Comparison of ENCODE assay signal across 10 cellular contexts in genomic region chr14:92645841-92646478, GRCh38.
A peak's percentile ranks its signal among the peaks of the same experiment; 100 is the strongest.
DNase-seq lines count a peak whose midpoint lies in the region; ATAC-seq, FAIRE-seq and TF ChIP-seq lines count a peak whose summit lies in the region.
"Had no signal": no experiment of that assay in that cellular context is flagged by ENCODE, and none has a peak within 500 bp of the region (broad histone marks: within the 10 kb centered on the region; RNA-seq: fewer than 3 reads in every experiment).

No MANE protein-coding gene starts in this region.

- TF ChIP-seq POLR2A in HCT116 (IDR thresholded peaks at IDR 0.05; ENCODE audit: borderline replicate concordance, extremely low read depth, insufficient read depth, insufficient read length): no peak
- no peak for TF ChIP-seq POLR2A in HepG2 (IDR thresholded peaks at IDR 0.05; ENCODE audit: insufficient read depth in 1 of 2, low read depth in 2 of 2, low read length in 2 of 2)

- in situ Hi-C loops in HepG2 (cut with HindIII; ENCODE audit: extremely low pct_ligation_motif_present, low pct_unique_long_range_greater_than_20kb): no loop called here

- TSS peak; percentile 30 for BruUV-seq in HCT116 (replicated peaks; lab: Mats Ljungman, UMichigan)
- BruUV-seq in HepG2 (replicated peaks; lab: Mats Ljungman, UMichigan): TSS peak; percentile 34

- peaks cover 7% of the 10 kb centered on the region for H3K9me3 Mint-ChIP-seq in activated naive CD8-positive, alpha-beta T cell treated with anti-CD3 and anti-CD28 coated beads for 36 hours

- H3K27ac ChIP-seq in HCT116 (ENCODE audit: low read depth, low read length) (no peak overlapping the region), HepG2 (ENCODE audit: extremely low read length, insufficient read depth, low read length) (no peak overlapping the region)

- FAIRE-seq in HepG2 (lab: Jason Lieb, UNC): no peak

- no peak overlapping the region for H3K9ac ChIP-seq in HCT116 (ENCODE audit: low read length)
- H3K9ac ChIP-seq in HepG2 (ENCODE audit: insufficient read depth, low read depth, low read length): no peak overlapping the region

- H3K4me3 ChIP-seq in HCT116 (replicated peaks in 1 of 2; ENCODE audit: low read depth in 1 of 2, low read length in 2 of 2) (no peak overlapping the region), HepG2 (replicated peaks in 1 of 3; ENCODE audit: insufficient read depth in 1 of 3, low read depth in 2 of 3, low read length in 3 of 3) (no peak overlapping the region)
- H3K4me3 ChIP-seq: MG63 had no signal

- H3K4me3 Mint-ChIP-seq in activated naive CD8-positive, alpha-beta T cell treated with anti-CD3 and anti-CD28 coated beads for 36 hours: no peak overlapping the region
- H3K4me3 Mint-ChIP-seq: nephron had no signal

- ATAC-seq in HCT116: no peak
- no peak for ATAC-seq in HepG2
- no peak for ATAC-seq in HG03571 (IDR thresholded peaks at IDR 0.05; ENCODE audit: unreplicated experiment)

- H3K27ac Mint-ChIP-seq in activated naive CD8-positive, alpha-beta T cell treated with anti-CD3 and anti-CD28 coated beads for 36 hours: peak overlapping the region; percentile 58

- H3K36me3 ChIP-seq in HCT116 (ENCODE audit: control insufficient read depth in 1 of 2, insufficient read depth in 2 of 2, low read length in 2 of 2) (no peaks in the 10 kb centered on the region), HepG2 (replicated peaks in 1 of 2; ENCODE audit: control insufficient read depth in 1 of 2, insufficient read depth in 2 of 2, low read length in 2 of 2) (peaks cover 2 to 15% of the 10 kb centered on the region in 2 experiments; a peak in 4 of 5 replicates)

- intact Hi-C loops in HCT116 (cut with micrococcal nuclease) (no loop called here), HepG2 (cut with micrococcal nuclease; ENCODE audit: unreplicated experiment) (no loop called here)

- peak; percentile 76 for DNase-seq in AG09319 (ENCODE audit: extremely low read depth, low read depth)
- DNase-seq in HCT116 (ENCODE audit: low read depth, low spot score): no peak
- no peak for DNase-seq in activated naive CD8-positive, alpha-beta T cell treated with anti-CD3 and anti-CD28 coated beads for 36 hours
- no peak for DNase-seq in HepG2 (ENCODE audit: low spot score)
- no peak for DNase-seq in medulla oblongata (ENCODE audit: extremely low spot score)
- no peak for DNase-seq in hypothalamus (lab: John Stamatoyannopoulos, UW)
- no peak for DNase-seq in NCI-H1092 (lab: John Stamatoyannopoulos, UW)
- DNase-seq: MG63 had no signal

- TF ChIP-seq EP300 in HepG2 (IDR thresholded peaks at IDR 0.05; ENCODE audit: low read depth in 2 of 2, low read length in 2 of 2): no peak
- TF ChIP-seq EP300 in HepG2 (CRISPR knock-in tag; IDR thresholded peaks at IDR 0.05; ENCODE audit: borderline replicate concordance): no peak

- H3K4me1 ChIP-seq in HCT116 (ENCODE audit: control insufficient read depth in 1 of 2, insufficient read depth in 2 of 2, low read length in 2 of 2) (peaks cover 10 to 22% of the 10 kb centered on the region in 2 experiments), HepG2 (ENCODE audit: insufficient read depth, low read length) (no peaks in the 10 kb centered on the region)

- no peak for TF ChIP-seq RAD21 in HCT116 (IDR thresholded peaks at IDR 0.05; ENCODE audit: low read depth)
- no peak for TF ChIP-seq RAD21 in HepG2 (CRISPR knock-in tag; IDR thresholded peaks at IDR 0.05)

- H2AFZ ChIP-seq in HCT116 (ENCODE audit: low read depth, low read length, poor library complexity, severe bottlenecking): no peak overlapping the region
- H2AFZ ChIP-seq in HepG2 (ENCODE audit: low read length): no peak overlapping the region

- H3K9me3 ChIP-seq in HCT116 (ENCODE audit: control insufficient read depth in 1 of 2, insufficient read depth in 1 of 2, low read depth in 1 of 2, low read length in 2 of 2) (peaks cover 0 to 7% of the 10 kb centered on the region in 2 experiments; a peak in 1 of 4 replicates), HepG2 (ENCODE audit: low read length) (no peaks in the 10 kb centered on the region)

- no peaks in the 10 kb centered on the region for H3K27me3 Mint-ChIP-seq in activated naive CD8-positive, alpha-beta T cell treated with anti-CD3 and anti-CD28 coated beads for 36 hours

- H3K27me3 ChIP-seq in HCT116 (ENCODE audit: insufficient read depth, low read length): no peaks in the 10 kb centered on the region
- no peaks in the 10 kb centered on the region; a peak in 1 of 5 replicates for H3K27me3 ChIP-seq in HepG2 (ENCODE audit: control insufficient read depth in 1 of 2, insufficient read depth in 2 of 2, low read length in 2 of 2)
- H3K27me3 ChIP-seq: MG63 had no signal

- peaks cover 51% of the 10 kb centered on the region for H3K36me3 Mint-ChIP-seq in activated naive CD8-positive, alpha-beta T cell treated with anti-CD3 and anti-CD28 coated beads for 36 hours

- H3K9me2 ChIP-seq in HCT116 (ENCODE audit: insufficient read depth): no peaks in the 10 kb centered on the region

- RAD21 ChIA-PET in HCT116 (lab: Charles Lee; ENCODE audit: low non-redundant PET in 1 of 2, low total read pairs in 2 of 2, uncharacterized antibody in 2 of 2, unreplicated experiment in 2 of 2): no interaction called here

- no peaks in the 10 kb centered on the region for H4K20me1 ChIP-seq in HCT116 (ENCODE audit: insufficient read depth)
- H4K20me1 ChIP-seq in HepG2 (ENCODE audit: insufficient read depth, low read length): no peaks in the 10 kb centered on the region

- WGBS in HepG2 (ENCODE audit: low lambda C conversion rate): 96% methylated on average over 13 of the region's 13 CpGs

- H3K4me2 ChIP-seq in HCT116 (ENCODE audit: low read length) (no peak overlapping the region), HepG2 (ENCODE audit: low read depth, low read length) (no peak overlapping the region)

- TF ChIP-seq CTCF in AG09319 (IDR thresholded peaks at IDR 0.05; ENCODE audit: low read depth, low read length) (no peak), HCT116 (IDR thresholded peaks at IDR 0.05 in 2 of 3, conservative IDR thresholded peaks at IDR 0.05 in 1 of 3; ENCODE audit: borderline replicate concordance in 1 of 3, insufficient read depth in 1 of 3, low read depth in 2 of 3, low read length in 2 of 3) (no peak), HepG2 (CRISPR knock-in tag; IDR thresholded peaks at IDR 0.05) (no peak)

- peaks cover 56% of the 10 kb centered on the region for H3K4me1 Mint-ChIP-seq in activated naive CD8-positive, alpha-beta T cell treated with anti-CD3 and anti-CD28 coated beads for 36 hours

- POLR2A ChIA-PET in HCT116 (lab: Charles Lee): no interaction called here
- POLR2A ChIA-PET in HepG2 (lab: Yijun Ruan, JAX): no interaction called here

- no peaks in the 10 kb centered on the region for H3K79me2 ChIP-seq in HCT116 (ENCODE audit: insufficient read depth, low read length)
- no peaks in the 10 kb centered on the region for H3K79me2 ChIP-seq in HepG2 (ENCODE audit: insufficient read depth, low read length)

- CTCF ChIA-PET in HCT116 (lab: Charles Lee) (no interaction called here), HepG2 (lab: Yijun Ruan, JAX; ENCODE audit: low intra/inter-chr PET ratio, low total read pairs) (no interaction called here)

TF ChIP-seq in HCT116, 20 proteins besides CTCF, POLR2A, EP300 and RAD21 (continues in another document):
- TF ChIP-seq EZH2phosphoT487 (IDR thresholded peaks at IDR 0.05; ENCODE audit: borderline replicate concordance) (no peak), SRF (IDR thresholded peaks at IDR 0.05; ENCODE audit: low read depth) (no peak), EGR1 (IDR thresholded peaks at IDR 0.05; ENCODE audit: low read depth) (no peak), JUND (IDR thresholded peaks at IDR 0.05) (no peak), FOSL1 (IDR thresholded peaks at IDR 0.05; ENCODE audit: low read depth) (no peak), ATF3 (IDR thresholded peaks at IDR 0.05) (no peak), ELF1 (IDR thresholded peaks at IDR 0.05; ENCODE audit: borderline replicate concordance, low read depth) (no peak), SP1 (IDR thresholded peaks at IDR 0.05; ENCODE audit: low read depth) (no peak)

TF ChIP-seq in HepG2, 621 proteins besides CTCF, POLR2A, EP300 and RAD21:
- 0 out of 2 replicates have a peak, but pooled peaks have one; percentile 28 for TF ChIP-seq MNT (IDR thresholded peaks at IDR 0.05)
- TF ChIP-seq ZNF639 (CRISPR knock-in tag; conservative IDR thresholded peaks at IDR 0.05): no peak
